10 cellular contexts compared by ENCODE assay signal in genomic region chr7:106358103-106358663, GRCh38.
A peak's percentile ranks its signal among the peaks of the same experiment; 100 is the strongest.
DNase-seq lines count a peak whose midpoint lies in the region; ATAC-seq and TF ChIP-seq lines count a peak whose summit lies in the region.
"Had no signal": no experiment of that assay in that cellular context is flagged by ENCODE, and none has a peak within 500 bp of the region (broad histone marks: within the 10 kb centered on the region; RNA-seq: fewer than 3 reads in every experiment).

No MANE protein-coding gene starts in this region.

- no peak overlapping the region for H3K27ac Mint-ChIP-seq in activated CD8-positive, alpha-beta memory T cell treated with anti-CD3 and anti-CD28 coated beads, Interleukin-2, amount 10 ng/mL, durations not matched to agents 7 days and 5 days

- H3K9me3 ChIP-seq in osteoblast (ENCODE audit: low read depth, low read length): no peaks in the 10 kb centered on the region

- no peak for TF ChIP-seq CTCF in osteoblast (IDR thresholded peaks at IDR 0.05; ENCODE audit: extremely low read depth, low read depth, low read length)

- peak; percentile 87 for DNase-seq in amniotic epithelial cell (ENCODE audit: low read depth)
- peak; percentile 19 for DNase-seq in osteoblast (ENCODE audit: insufficient read length, low spot score, missing footprints)
- DNase-seq in activated CD8-positive, alpha-beta memory T cell treated with anti-CD3 and anti-CD28 coated beads, Interleukin-2, amount 10 ng/mL, durations not matched to agents 7 days and 5 days: no peak
- DNase-seq: mesendoderm; stimulated activated CD4-positive, alpha-beta T cell treated with anti-CD3 and anti-CD28 coated beads, Interleukin-1b, Interleukin-23, amount 100 ng/mL, for 48 hours had no signal

- H3K4me3 Mint-ChIP-seq in activated CD8-positive, alpha-beta memory T cell treated with anti-CD3 and anti-CD28 coated beads, Interleukin-2, amount 10 ng/mL, durations not matched to agents 7 days and 5 days: no peak overlapping the region

- peaks cover 22% of the 10 kb centered on the region for H3K36me3 Mint-ChIP-seq in activated CD8-positive, alpha-beta memory T cell treated with anti-CD3 and anti-CD28 coated beads, Interleukin-2, amount 10 ng/mL, durations not matched to agents 7 days and 5 days

- ATAC-seq in GM19043 (IDR thresholded peaks at IDR 0.05; ENCODE audit: low read depth, unreplicated experiment) (peak; percentile 89), HG02938 (IDR thresholded peaks at IDR 0.05; ENCODE audit: unreplicated experiment) (peak; percentile 72), GM21515 (IDR thresholded peaks at IDR 0.05; ENCODE audit: unreplicated experiment) (no peak), GM21528 (IDR thresholded peaks at IDR 0.05; ENCODE audit: low FRiP score, unreplicated experiment) (no peak)
- no peak for ATAC-seq in activated CD8-positive, alpha-beta memory T cell treated with anti-CD3 and anti-CD28 coated beads, Interleukin-2, amount 10 ng/mL, durations not matched to agents 7 days and 5 days

- peaks cover 19% of the 10 kb centered on the region for H3K27me3 ChIP-seq in osteoblast (ENCODE audit: insufficient read depth, low read length)

- peaks cover 8% of the 10 kb centered on the region for H3K9me3 Mint-ChIP-seq in activated CD8-positive, alpha-beta memory T cell treated with anti-CD3 and anti-CD28 coated beads, Interleukin-2, amount 10 ng/mL, durations not matched to agents 7 days and 5 days (ENCODE audit: low read depth)

- no peak overlapping the region for H3K4me2 ChIP-seq in osteoblast (ENCODE audit: insufficient read depth, low read length)

- H3K79me2 ChIP-seq in osteoblast (ENCODE audit: insufficient read depth, low read length): no peaks in the 10 kb centered on the region

- H3K4me1 ChIP-seq in osteoblast (ENCODE audit: insufficient read depth, low read length): no peaks in the 10 kb centered on the region

- CTCF ChIA-PET in activated CD8-positive, alpha-beta memory T cell treated with anti-CD3 and anti-CD28 coated beads, Interleukin-2, amount 10 ng/mL, durations not matched to agents 7 days and 5 days (lab: Charles Lee): interaction anchor here (0.8 kb wide), 1 partner anchor 57 kb away, joined by 3 read pairs; no protein-coding TSS in a partner anchor

- no peaks in the 10 kb centered on the region for H3K36me3 ChIP-seq in osteoblast (ENCODE audit: insufficient read depth, low read length)

- H2AFZ ChIP-seq in osteoblast (ENCODE audit: low read length): no peak overlapping the region

- H4K20me1 ChIP-seq in osteoblast (ENCODE audit: insufficient read depth, low read length): no peaks in the 10 kb centered on the region

- peaks cover 6% of the 10 kb centered on the region for H3K4me1 Mint-ChIP-seq in activated CD8-positive, alpha-beta memory T cell treated with anti-CD3 and anti-CD28 coated beads, Interleukin-2, amount 10 ng/mL, durations not matched to agents 7 days and 5 days

- H3K4me3 ChIP-seq in osteoblast (ENCODE audit: insufficient read depth, low read length): no peak overlapping the region
- H3K4me3 ChIP-seq: SK-N-MC had no signal

- no peak overlapping the region for H3K27ac ChIP-seq in osteoblast (ENCODE audit: low read depth, low read length)
- H3K27ac ChIP-seq: SK-N-MC had no signal

- H3K27me3 Mint-ChIP-seq in activated CD8-positive, alpha-beta memory T cell treated with anti-CD3 and anti-CD28 coated beads, Interleukin-2, amount 10 ng/mL, durations not matched to agents 7 days and 5 days: peaks cover 61% of the 10 kb centered on the region

Comparison
In these comparisons a context has a peak if more than half of its experiments do, and no peak if none do; other contexts are left out.
1. ATAC-seq: peak in GM19043 (single experiment) and HG02938 (single experiment); none in GM21515 (single experiment), GM21528 (single experiment) and activated CD8-positive, alpha-beta memory T cell treated with anti-CD3 and anti-CD28 coated beads, Interleukin-2, amount 10 ng/mL, durations not matched to agents 7 days and 5 days (single experiment).